21 cellular contexts compared by ENCODE assay signal in genomic region chr1:177033628-177034027, GRCh38.
DNase-seq lines count a peak whose midpoint lies in the region; ATAC-seq lines count a peak whose summit lies in the region.
"Had no signal": no experiment of that assay in that cellular context is flagged by ENCODE, and none has a peak within 500 bp of the region (broad histone marks: within the 10 kb centered on the region; RNA-seq: fewer than 3 reads in every experiment).

No MANE protein-coding gene starts in this region.

- ATAC-seq in left ventricle myocardium superior = peak; percentile 64
- ATAC-seq in Right ventricle myocardium superior (ENCODE audit: poor library complexity) = no peak
- ATAC-seq in GM19035 (IDR thresholded peaks at IDR 0.05; ENCODE audit: unreplicated experiment) = no peak
- ATAC-seq: GM12878 had no signal

- intact Hi-C loops in left ventricle myocardium superior (cut with micrococcal nuclease) = no loop called here
- intact Hi-C loops in Right ventricle myocardium superior (cut with DNase I) = no loop called here

- DNase-seq in left ventricle myocardium superior (no peak), Right ventricle myocardium superior (no peak), SK-N-DZ (ENCODE audit: low spot score) (peak; percentile 1), NCI-H526 treated with DMSO at 0.1 percent for 48 hours (lab: John Stamatoyannopoulos, UW) (no peak)
- DNase-seq: 8988T; ACHN; BE2C; C1 segment of cervical spinal cord; CD4-positive, alpha-beta memory T cell; CD4-positive, CD25-positive, alpha-beta regulatory T cell; CD8-positive, alpha-beta memory T cell; COR-L47; DMS 273 treated with DMSO at 0.1 percent for 48 hours; DMS153; DMS53; DMS79; DND-41; EL; GDM1 had no signal
